ENCODE assay signal across 11 cellular contexts in genomic region chr7:98880485-98880884, GRCh38. TPM values are rescaled to one million over a fixed set of nuclear protein-coding genes. Genes with fewer than 3 reads are reported as not detected.
A peak's percentile ranks its signal among the peaks of the same experiment; 100 is the strongest.
DNase-seq lines count a peak whose midpoint lies in the region; ATAC-seq and TF ChIP-seq lines count a peak whose summit lies in the region.
"Had no signal": no experiment of that assay in that cellular context is flagged by ENCODE, and none has a peak within 500 bp of the region (broad histone marks: within the 10 kb centered on the region; RNA-seq: fewer than 3 reads in every experiment).

No MANE protein-coding gene starts in this region.

- peaks cover 3% of the 10 kb centered on the region for H3K27me3 Mint-ChIP-seq in activated CD8-positive, alpha-beta memory T cell treated with anti-CD3 and anti-CD28 coated beads, Interleukin-2, amount 10 ng/mL, durations not matched to agents 7 days and 5 days
- H3K27me3 Mint-ChIP-seq in chondrocyte (ENCODE audit: low read depth) (no peaks in the 10 kb centered on the region), CD14-positive monocyte (ENCODE audit: low read depth in 3 of 3) (peaks cover 3 to 8% (median 4%) of the 10 kb centered on the region in 3 donors)

- H3K4me1 Mint-ChIP-seq in activated CD8-positive, alpha-beta memory T cell treated with anti-CD3 and anti-CD28 coated beads, Interleukin-2, amount 10 ng/mL, durations not matched to agents 7 days and 5 days = peaks cover 22% of the 10 kb centered on the region
- peaks cover 23% of the 10 kb centered on the region for H3K4me1 Mint-ChIP-seq in chondrocyte (ENCODE audit: low read depth)
- peaks cover 16% of the 10 kb centered on the region for H3K4me1 Mint-ChIP-seq in CD14-positive monocyte

- peaks cover 10% of the 10 kb centered on the region for H3K4me1 ChIP-seq in psoas muscle

- TF ChIP-seq CTCF in NB4 (IDR thresholded peaks at IDR 0.05; ENCODE audit: low read depth, low read length) (no peak), chondrocyte (IDR thresholded peaks at IDR 0.05) (no peak), psoas muscle (IDR thresholded peaks at IDR 0.05) (no peak), CD14-positive monocyte (IDR thresholded peaks at IDR 0.05) (no peak)

- H3K36me3 Mint-ChIP-seq in activated CD8-positive, alpha-beta memory T cell treated with anti-CD3 and anti-CD28 coated beads, Interleukin-2, amount 10 ng/mL, durations not matched to agents 7 days and 5 days = peaks cover 13% of the 10 kb centered on the region
- H3K36me3 Mint-ChIP-seq in chondrocyte (ENCODE audit: low read depth) = peaks cover 15% of the 10 kb centered on the region
- peaks cover 32 to 41% of the 10 kb centered on the region in 2 donors for H3K36me3 Mint-ChIP-seq in CD14-positive monocyte

- peak overlapping the region; percentile 99 for H3K27ac ChIP-seq in psoas muscle
- H3K27ac ChIP-seq: cardiac muscle cell had no signal

- H3K27me3 ChIP-seq in psoas muscle (ENCODE audit: insufficient read depth in 3 of 3, low read length in 2 of 3) = no peaks in the 10 kb centered on the region
- H3K27me3 ChIP-seq: cardiac muscle cell had no signal

- H3K9me3 Mint-ChIP-seq in activated CD8-positive, alpha-beta memory T cell treated with anti-CD3 and anti-CD28 coated beads, Interleukin-2, amount 10 ng/mL, durations not matched to agents 7 days and 5 days (ENCODE audit: low read depth) = no peaks in the 10 kb centered on the region
- H3K9me3 Mint-ChIP-seq in chondrocyte (ENCODE audit: low read depth) = no peaks in the 10 kb centered on the region
- H3K9me3 Mint-ChIP-seq in CD14-positive monocyte = no peaks in the 10 kb centered on the region

- H3K27ac Mint-ChIP-seq in activated CD8-positive, alpha-beta memory T cell treated with anti-CD3 and anti-CD28 coated beads, Interleukin-2, amount 10 ng/mL, durations not matched to agents 7 days and 5 days = peak overlapping the region; percentile 95
- H3K27ac Mint-ChIP-seq in chondrocyte (ENCODE audit: unreplicated experiment) (no peak overlapping the region), CD14-positive monocyte (peak overlapping the region in 2 of 7 donors; percentile 22 to 23)

- 90 to 94% (median 91%) methylated on average over 8 of the region's 8 CpGs for WGBS in psoas muscle, 3 donors

- peak overlapping the region; percentile 88 for H3K4me3 Mint-ChIP-seq in activated CD8-positive, alpha-beta memory T cell treated with anti-CD3 and anti-CD28 coated beads, Interleukin-2, amount 10 ng/mL, durations not matched to agents 7 days and 5 days
- H3K4me3 Mint-ChIP-seq in chondrocyte (ENCODE audit: unreplicated experiment) = peak overlapping the region; percentile 83
- no peak overlapping the region for H3K4me3 Mint-ChIP-seq in CD14-positive monocyte

- H3K36me3 ChIP-seq in psoas muscle (ENCODE audit: insufficient read depth in 1 of 2, low read depth in 1 of 2) = peaks cover 3 to 46% of the 10 kb centered on the region in 2 donors

- intact Hi-C loops in psoas muscle (cut with DNase I) = no loop called here
- intact Hi-C loops in CD14-positive monocyte (cut with micrococcal nuclease) = no loop called here

- H3K9me3 ChIP-seq in psoas muscle = no peaks in the 10 kb centered on the region

- no peak for TF ChIP-seq POLR2A in NB4 (IDR thresholded peaks at IDR 0.05; ENCODE audit: extremely low read depth, insufficient read length)

- ATAC-seq in activated CD8-positive, alpha-beta memory T cell treated with anti-CD3 and anti-CD28 coated beads, Interleukin-2, amount 10 ng/mL, durations not matched to agents 7 days and 5 days = no peak
- ATAC-seq in psoas muscle = no peak

- no peak for DNase-seq in activated CD8-positive, alpha-beta memory T cell treated with anti-CD3 and anti-CD28 coated beads, Interleukin-2, amount 10 ng/mL, durations not matched to agents 7 days and 5 days
- no peak for DNase-seq in activated CD8-positive, alpha-beta memory T cell treated with anti-CD3 and anti-CD28 coated beads, Interleukin-2, amount 50 U/mL, for 4 hours
- DNase-seq in NB4 (ENCODE audit: low read depth) (no peak), chondrocyte (ENCODE audit: low spot score) (no peak), psoas muscle (no peak), NCI-H1092 treated with DMSO at 0.1 percent for 48 hours (lab: John Stamatoyannopoulos, UW) (no peak), NCI-H187 (lab: John Stamatoyannopoulos, UW) (no peak), CD14-positive monocyte (ENCODE audit: low spot score) (no peak)
- DNase-seq: ACHN, right cardiac atrium had no signal

- H3K4me3 ChIP-seq in NB4 (ENCODE audit: low read depth, low read length) = peak overlapping the region; percentile 87
- H3K4me3 ChIP-seq in psoas muscle = peak overlapping the region; percentile 82

- CTCF ChIA-PET in activated CD8-positive, alpha-beta memory T cell treated with anti-CD3 and anti-CD28 coated beads, Interleukin-2, amount 10 ng/mL, durations not matched to agents 7 days and 5 days (lab: Charles Lee) = interaction anchor here (0.6 to 1.7 kb wide), 3 partner anchors 8 to 15 kb away, joined by 3 to 9 read pairs (median 4); no protein-coding TSS in a partner anchor

RNA-seq across cellular contexts. Expression of gene TRRAP, which starts 2.2 kb away (rescaled TPM):
- 10 to 100 TPM; 56.2 to 56.8 TPM for total RNA-seq in activated CD8-positive, alpha-beta memory T cell treated with anti-CD3 and anti-CD28 coated beads, Interleukin-2, amount 10 ng/mL, durations not matched to agents 7 days and 5 days
- total RNA-seq in chondrocyte (30.4 to 46.3 TPM (median 32.0 TPM) in 3 replicates), psoas muscle (10 to 100 TPM; 13.3 to 21.3 (median 19.5) TPM)
- polyA plus RNA-seq in psoas muscle (1 to 10 TPM; 3.8 to 9.0 (median 5.0) TPM), CD14-positive monocyte (1 to 10 TPM in 1 of 2 donors, under 1 TPM in 1; 0.67 to 1.2 TPM)

RNA-seq across cellular contexts. Expression of gene TMEM130, which starts 10.7 kb away (rescaled TPM):
- total RNA-seq in activated CD8-positive, alpha-beta memory T cell treated with anti-CD3 and anti-CD28 coated beads, Interleukin-2, amount 10 ng/mL, durations not matched to agents 7 days and 5 days = not detected
- total RNA-seq in chondrocyte = 19.3 to 19.7 TPM (median 19.3 TPM) in 3 replicates
- total RNA-seq in psoas muscle = not detected
- polyA plus RNA-seq in psoas muscle = under 1 TPM in 1 of 3 donors, not detected in 2; 0.08 TPM
- polyA plus RNA-seq in CD14-positive monocyte = not detected

Comparison
In these comparisons a context has a peak if more than half of its experiments do, and no peak if none do; other contexts are left out.
1. H3K4me3 Mint-ChIP-seq: peak in activated CD8-positive, alpha-beta memory T cell treated with anti-CD3 and anti-CD28 coated beads, Interleukin-2, amount 10 ng/mL, durations not matched to agents 7 days and 5 days (single experiment) and chondrocyte (single experiment); none in CD14-positive monocyte (0 of 2).
2. RNA of gene TMEM130, which starts 10.7 kb away (total RNA-seq): 19.3 to 19.7 TPM in chondrocyte; not detected in psoas muscle and not detected in activated CD8-positive, alpha-beta memory T cell treated with anti-CD3 and anti-CD28 coated beads, Interleukin-2, amount 10 ng/mL, durations not matched to agents 7 days and 5 days; every median in the first group is over 10 times any median in the second.